In the genomic region with DNA sequence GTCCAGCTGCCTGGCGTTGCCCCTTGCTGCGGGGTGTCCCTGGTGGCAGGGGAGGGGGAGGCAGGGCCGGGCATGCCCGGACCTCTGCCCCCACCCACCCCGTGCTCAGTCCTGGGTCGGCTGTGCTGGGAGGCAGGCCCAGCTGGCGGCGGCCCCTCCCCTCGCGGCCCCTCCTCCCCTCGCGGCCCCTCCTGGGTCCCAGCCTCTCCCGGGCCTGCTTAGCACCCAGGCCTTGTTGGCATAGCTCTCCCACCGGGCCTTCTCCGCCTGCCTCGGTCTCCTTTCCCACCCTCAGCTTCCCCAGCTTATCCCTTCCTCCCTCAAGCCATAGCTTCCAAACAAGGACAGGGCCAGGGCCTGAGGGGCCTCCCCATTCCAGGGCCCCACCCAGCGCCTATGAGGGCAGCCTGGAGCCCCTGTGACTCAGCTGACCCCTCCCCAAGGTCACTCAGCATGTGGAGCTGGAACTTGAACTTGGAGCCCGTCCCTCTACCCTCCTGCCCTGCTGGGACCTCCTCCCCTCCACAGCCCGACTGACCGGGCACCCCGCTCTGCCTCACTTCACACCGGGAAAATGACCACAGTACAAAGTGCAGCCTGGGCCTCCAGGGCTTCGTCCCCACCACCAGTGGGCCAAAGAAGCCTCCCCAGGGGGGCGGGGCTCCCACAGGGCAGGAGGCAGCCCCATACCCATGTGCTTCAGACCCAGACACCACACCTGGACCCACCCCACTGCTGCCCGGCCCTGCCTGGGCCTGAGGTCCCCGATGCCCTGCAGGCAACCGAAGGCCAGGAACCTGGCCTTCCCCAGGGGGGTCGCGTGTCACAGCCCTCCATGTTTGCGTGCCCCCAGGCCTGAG, we compare ENCODE assay signal across 8 cellular contexts. TPM values are rescaled to one million over a fixed set of nuclear protein-coding genes. Genes with fewer than 3 reads are reported as not detected.
A peak's percentile ranks its signal among the peaks of the same experiment; 100 is the strongest.
DNase-seq lines count a peak whose midpoint lies in the region; ATAC-seq, FAIRE-seq and TF ChIP-seq lines count a peak whose summit lies in the region.

No MANE protein-coding gene starts in this region.

- FAIRE-seq in bronchial epithelial cell (lab: Jason Lieb, UNC) = no peak

- peak; percentile 82 for DNase-seq in HK-2 (ENCODE audit: unreplicated experiment)
- DNase-seq in bronchial epithelial cell (ENCODE audit: low read depth) = no peak
- peak; percentile 68 to 85 for DNase-seq in left lung
- DNase-seq in tibial nerve (ENCODE audit: low spot score in 2 of 2) = no peak
- no peak for DNase-seq in cerebellum (ENCODE audit: low spot score)
- no peak for DNase-seq in DMS153 (lab: John Stamatoyannopoulos, UW)
- no peak for DNase-seq in GM13976 (ENCODE audit: low spot score)

- intact Hi-C loops in left lung (cut with DNase I) = no loop called here

- H3K27me3 ChIP-seq in bronchial epithelial cell (ENCODE audit: control insufficient read depth, insufficient read depth, low read length) = no peaks in the 10 kb centered on the region
- H3K27me3 ChIP-seq in left lung = peaks cover 0 to 58% of the 10 kb centered on the region in 2 donors
- peaks cover 0 to 4% of the 10 kb centered on the region in 2 donors for H3K27me3 ChIP-seq in tibial nerve

- H3K9me3 ChIP-seq in left lung (no peaks in the 10 kb centered on the region), tibial nerve (no peaks in the 10 kb centered on the region)

- H3K4me3 ChIP-seq in bronchial epithelial cell (ENCODE audit: low read depth, low read length) (peak overlapping the region; percentile 93), left lung (peak overlapping the region; percentile 40 to 50), tibial nerve (peak overlapping the region; percentile 43 to 64 (median 44))

- TF ChIP-seq CTCF in bronchial epithelial cell (IDR thresholded peaks at IDR 0.05; ENCODE audit: insufficient read depth, low read length, severe bottlenecking) = no peak
- TF ChIP-seq CTCF in left lung (IDR thresholded peaks at IDR 0.05) = no peak
- TF ChIP-seq CTCF in tibial nerve (IDR thresholded peaks at IDR 0.05) = peak in 1 of 5 experiments; percentile 30
- no peak for TF ChIP-seq CTCF in GM13976 (IDR thresholded peaks at IDR 0.05; ENCODE audit: borderline replicate concordance, control extremely low read depth, extremely low read depth, insufficient read depth, missing control alignments)

- no peak for TF ChIP-seq EP300 in tibial nerve (IDR thresholded peaks at IDR 0.05)

- H3K27ac ChIP-seq in left lung (peak overlapping the region; percentile 48 to 72), tibial nerve (peak overlapping the region; percentile 68 to 94 (median 86))

- WGBS in tibial nerve, 2 donors = 33 to 45% methylated on average over 17 to 26 of the region's 30 CpGs

- TF ChIP-seq POLR2A in tibial nerve (IDR thresholded peaks at IDR 0.05) = no peak

- H3K36me3 ChIP-seq in bronchial epithelial cell (ENCODE audit: control insufficient read depth, insufficient read depth, low read length) (peaks cover 34% of the 10 kb centered on the region), left lung (peaks cover 0 to 25% of the 10 kb centered on the region in 2 donors), tibial nerve (peaks cover 0 to 20% (median 0%) of the 10 kb centered on the region in 3 donors)

- H3K4me1 ChIP-seq in left lung (peaks cover 14 to 60% of the 10 kb centered on the region in 2 donors), tibial nerve (peaks cover 0 to 92% (median 48%) of the 10 kb centered on the region in 4 donors)

- in situ Hi-C loops in GM13976 (cut with MboI; ENCODE audit: low sequenced_read_pairs, unreplicated experiment) = no loop called here

- peak; percentile 60 for ATAC-seq in left lung
- no peak for ATAC-seq in GM21526 (IDR thresholded peaks at IDR 0.05; ENCODE audit: low FRiP score, unreplicated experiment)

RNA-seq across cellular contexts. Expression of a gene that starts 1.2 kb away (rescaled TPM):
- total RNA-seq in bronchial epithelial cell (105 and 169 TPM in 2 replicates), left lung (100 to 1,000 TPM; 114 to 190 TPM), tibial nerve (10 to 100 TPM; 29.1 to 48.0 (median 32.7) TPM), cerebellum (6.8 TPM)

RNA-seq across cellular contexts. Expression of a gene that starts 11.6 kb away (rescaled TPM):
- total RNA-seq in bronchial epithelial cell = 9.0 and 28.8 TPM in 2 replicates
- 10 to 100 TPM; 23.6 to 25.2 TPM for total RNA-seq in left lung
- total RNA-seq in tibial nerve = 10 to 100 TPM; 15.3 to 43.9 (median 38.1) TPM
- total RNA-seq in cerebellum = 11.1 TPM

RNA-seq across cellular contexts. Expression of a gene that starts 12.2 kb away (rescaled TPM):
- total RNA-seq in bronchial epithelial cell (23.4 and 26.9 TPM in 2 replicates), left lung (10 to 100 TPM; 28.3 to 28.6 TPM), tibial nerve (10 to 100 TPM; 31.6 to 54.3 (median 41.2) TPM), cerebellum (61.0 TPM)

RNA-seq across cellular contexts. Expression of a gene that starts 40.1 kb away (rescaled TPM):
- total RNA-seq in bronchial epithelial cell = 251 and 253 TPM in 2 replicates
- total RNA-seq in left lung = 100 to 1,000 TPM; 206 to 322 TPM
- total RNA-seq in tibial nerve = 100 to 1,000 TPM; 203 to 323 (median 241) TPM
- 52.0 TPM for total RNA-seq in cerebellum

Comparison
In these comparisons a context has a peak if more than half of its experiments do, and no peak if none do; other contexts are left out.
1. DNase-seq: peak in HK-2 (single experiment) and left lung (2 of 2); none in bronchial epithelial cell (single experiment), tibial nerve (0 of 2), cerebellum (single experiment), DMS153 (single experiment) and GM13976 (single experiment).
2. Peak in every context shown above with its lines, with median percentiles within 50 percentile points of each other: H3K4me3 ChIP-seq.